Comparison of ENCODE assay signal across 32 cellular contexts in the genomic region with DNA sequence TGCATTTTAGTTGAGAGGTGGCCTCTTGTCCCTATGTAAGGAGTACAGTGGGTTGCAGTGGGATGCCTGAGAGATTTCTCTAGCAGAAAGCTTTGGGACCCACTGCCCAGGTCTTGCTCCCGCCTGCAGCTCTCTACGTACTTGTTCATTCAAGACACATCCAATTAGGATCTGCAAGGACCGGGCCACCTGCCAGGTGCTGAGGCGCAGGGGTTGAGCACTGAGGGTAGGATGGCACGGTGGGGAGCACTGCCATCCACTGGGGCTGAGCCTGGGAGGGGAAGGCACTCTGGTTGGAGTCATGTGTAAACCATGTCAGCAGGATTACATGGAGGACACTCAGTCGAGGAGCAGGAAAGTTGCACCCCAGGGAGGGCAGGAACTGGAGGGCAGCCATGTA.
"Had no signal": no experiment of that assay in that cellular context is flagged by ENCODE, and none has a peak within 500 bp of the region (broad histone marks: within the 10 kb centered on the region; RNA-seq: fewer than 3 reads in every experiment).

No MANE protein-coding gene starts in this region.

- H3K36me3 Mint-ChIP-seq: T-cell had no signal

- H3K9ac ChIP-seq: KMS-11, SK-N-SH had no signal

- H3K4me1 ChIP-seq: Peyer's patch, SJSA1 had no signal

- H3K27me3 ChIP-seq: brain microvascular endothelial cell, Peyer's patch, SJSA1 had no signal

- H3K9me3 ChIP-seq: Peyer's patch, SJSA1, SK-N-SH had no signal

- ATAC-seq: activated T-cell treated with anti-CD3 and anti-CD28 coated beads, Interleukin-2, amount 50 U/mL, for 72 hours; activated T-helper 17 cell treated with anti-CD3 and anti-CD28 coated beads, Interleukin-2, amount 50 U/mL, for 72 hours; PC-3; T-cell had no signal

- H3K27ac Mint-ChIP-seq: activated CD4-positive, alpha-beta memory T cell treated with anti-CD3 and anti-CD28 coated beads, Interleukin-2, amount 10 ng/mL, durations not matched to agents 7 days and 5 days; activated T-cell treated with anti-CD3 and anti-CD28 coated beads, Interleukin-2, amount 50 U/mL, for 72 hours; activated T-helper 17 cell treated with anti-CD3 and anti-CD28 coated beads, Interleukin-2, amount 50 U/mL, for 72 hours; T-cell had no signal

- H3K4me1 Mint-ChIP-seq: activated T-helper 17 cell treated with anti-CD3 and anti-CD28 coated beads, Interleukin-2, amount 50 U/mL, for 72 hours; T-cell had no signal

- H3K9me3 Mint-ChIP-seq: activated CD4-positive, alpha-beta memory T cell treated with anti-CD3 and anti-CD28 coated beads, Interleukin-2, amount 10 ng/mL, durations not matched to agents 7 days and 5 days; activated T-cell treated with anti-CD3 and anti-CD28 coated beads, Interleukin-2, amount 50 U/mL, for 72 hours had no signal

- H3K4me3 Mint-ChIP-seq: activated CD4-positive, alpha-beta memory T cell treated with anti-CD3 and anti-CD28 coated beads, Interleukin-2, amount 10 ng/mL, durations not matched to agents 7 days and 5 days; activated T-cell treated with anti-CD3 and anti-CD28 coated beads, Interleukin-2, amount 50 U/mL, for 72 hours; activated T-helper 17 cell treated with anti-CD3 and anti-CD28 coated beads, Interleukin-2, amount 50 U/mL, for 72 hours; T-cell had no signal

- H3K36me3 ChIP-seq: brain microvascular endothelial cell, Peyer's patch, SJSA1, WERI-Rb-1 had no signal

- H3K4me3 ChIP-seq: Peyer's patch, SJSA1 had no signal

- H3K4me2 ChIP-seq: KMS-11, SK-N-SH had no signal

- H3K27ac ChIP-seq: brain microvascular endothelial cell, KMS-11, Peyer's patch, SJSA1, WERI-Rb-1 had no signal

- DNase-seq: activated CD4-positive, alpha-beta memory T cell treated with anti-CD3 and anti-CD28 coated beads, Interleukin-2, amount 10 ng/mL, durations not matched to agents 7 days and 5 days; activated CD4-positive, alpha-beta T cell treated with anti-CD3 and anti-CD28 coated beads for 1 hour; activated CD4-positive, alpha-beta T cell treated with anti-CD3 and anti-CD28 coated beads for 48 hours; activated CD4-positive, CD25-positive, alpha-beta regulatory T cell; activated effector memory CD4-positive, alpha-beta T cell treated with anti-CD3 and anti-CD28 coated beads, Interleukin-2, amount 50 U/mL, for 16 hours; activated naive CD4-positive, alpha-beta T cell; activated naive CD4-positive, alpha-beta T cell treated with anti-CD3 and anti-CD28 coated beads, Interleukin-2, amount 50 U/mL, for 16 hours; activated T-cell treated with anti-CD3 and anti-CD28 coated beads, Interleukin-2, amount 50 U/mL, for 1 hour; activated T-cell treated with anti-CD3 and anti-CD28 coated beads, Interleukin-2, amount 50 U/mL, for 72 hours; anterior cingulate cortex; brain microvascular endothelial cell; MM.1S; MV-4-11; NCI-H1092; NCI-H1436 treated with DMSO at 0.1 percent for 48 hours; NCI-H1694 treated with DMSO at 0.1 percent for 48 hours; NCI-H2029; NCI-H345; NCI-H524 treated with DMSO at 0.1 percent for 48 hours; NK-92 treated with Interleukin-12 subunit alpha and Interleukin-12 subunit beta, amount 100 ng/mL, for 24 hours; PC-3; Peyer's patch; RPMI8226; SHP77 treated with DMSO at 0.1 percent for 48 hours; SK-N-SH; T-cell; T-helper 2 cell; T-helper 9 cell; WERI-Rb-1 had no signal
